ENCODE assay signal across 34 cellular contexts in the genomic region with DNA sequence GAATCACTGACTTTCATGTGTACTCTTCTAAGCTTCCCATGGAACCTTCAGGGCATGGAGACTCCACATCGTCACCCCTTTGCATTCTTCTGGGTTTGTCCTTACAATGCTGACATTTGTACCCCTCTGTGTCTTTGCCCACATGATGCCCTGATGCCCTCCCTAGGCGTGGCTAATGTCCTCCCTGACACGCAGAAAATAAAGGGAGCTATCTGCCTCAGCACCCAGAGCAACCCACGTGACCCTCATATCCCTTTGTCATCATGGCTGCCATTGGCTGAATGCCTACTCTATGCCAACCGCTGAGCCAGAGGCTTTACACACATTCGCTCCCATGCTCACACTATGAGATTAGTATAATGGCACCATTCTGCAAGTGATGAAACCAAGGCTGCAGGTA.
"Had no signal": no experiment of that assay in that cellular context is flagged by ENCODE, and none has a peak within 500 bp of the region (broad histone marks: within the 10 kb centered on the region; RNA-seq: fewer than 3 reads in every experiment).

No MANE protein-coding gene starts in this region.

- H3K27ac ChIP-seq: ascending aorta, PC-9, RWPE1, VCaP had no signal

- H3K9me3 ChIP-seq: ascending aorta, MG63 had no signal

- H3K4me2 ChIP-seq: PC-9 had no signal

- H3K4me1 ChIP-seq: ascending aorta had no signal

- H3K4me3 ChIP-seq: ascending aorta, MG63, PC-9 had no signal

- H2AFZ ChIP-seq: PC-9 had no signal

- DNase-seq: activated B cell treated with CpG ODN at 0.5 μM for 24 hours; activated CD4-positive, alpha-beta T cell treated with anti-CD3 and anti-CD28 coated beads for 1 hour; activated CD4-positive, alpha-beta T cell treated with anti-CD3 and anti-CD28 coated beads, Interleukin-2, amount 10 ng/mL, durations not matched to agents 24 days and 14 days; activated CD4-positive, alpha-beta T cell treated with anti-CD3 and anti-CD28 coated beads, Interleukin-2, amount 50 U/mL, for 4 hours; activated CD8-positive, alpha-beta T cell treated with anti-CD3 and anti-CD28 coated beads for 36 hours; activated gamma-delta T cell; activated naive CD4-positive, alpha-beta T cell treated with Interleukin-2 at 50 U/mL for 16 hours; activated naive CD8-positive, alpha-beta T cell treated with anti-CD3 and anti-CD28 coated beads, Interleukin-2, amount 10 ng/mL, durations not matched to agents 7 days and 5 days; activated T-cell treated with anti-CD3 and anti-CD28 coated beads, Interleukin-2, amount 50 U/mL, for 24 hours; amygdala; Kasumi-1; KG1; MG63; NCI-H1048; NCI-H1105 treated with DMSO at 0.1 percent for 48 hours; NCI-H1436; NCI-H1694; NCI-H1930; NCI-H2081 treated with DMSO at 0.1 percent for 48 hours; NCI-H345; NCI-H526; NCI-H748 treated with DMSO at 0.1 percent for 48 hours; NK-92 treated with Interleukin-12 subunit alpha and Interleukin-12 subunit beta, amount 100 ng/mL, for 24 hours; SIG-M5; SW 1271; T-helper 1 cell; T-helper 2 cell; T-helper 9 cell had no signal

- H3K36me3 ChIP-seq: ascending aorta, MG63 had no signal

- H3K27me3 ChIP-seq: ascending aorta, MG63 had no signal

- FAIRE-seq: RCC 7860 had no signal

- ATAC-seq: activated CD8-positive, alpha-beta T cell treated with anti-CD3 and anti-CD28 coated beads for 36 hours; Right ventricle myocardium inferior had no signal
